In the genomic region with DNA sequence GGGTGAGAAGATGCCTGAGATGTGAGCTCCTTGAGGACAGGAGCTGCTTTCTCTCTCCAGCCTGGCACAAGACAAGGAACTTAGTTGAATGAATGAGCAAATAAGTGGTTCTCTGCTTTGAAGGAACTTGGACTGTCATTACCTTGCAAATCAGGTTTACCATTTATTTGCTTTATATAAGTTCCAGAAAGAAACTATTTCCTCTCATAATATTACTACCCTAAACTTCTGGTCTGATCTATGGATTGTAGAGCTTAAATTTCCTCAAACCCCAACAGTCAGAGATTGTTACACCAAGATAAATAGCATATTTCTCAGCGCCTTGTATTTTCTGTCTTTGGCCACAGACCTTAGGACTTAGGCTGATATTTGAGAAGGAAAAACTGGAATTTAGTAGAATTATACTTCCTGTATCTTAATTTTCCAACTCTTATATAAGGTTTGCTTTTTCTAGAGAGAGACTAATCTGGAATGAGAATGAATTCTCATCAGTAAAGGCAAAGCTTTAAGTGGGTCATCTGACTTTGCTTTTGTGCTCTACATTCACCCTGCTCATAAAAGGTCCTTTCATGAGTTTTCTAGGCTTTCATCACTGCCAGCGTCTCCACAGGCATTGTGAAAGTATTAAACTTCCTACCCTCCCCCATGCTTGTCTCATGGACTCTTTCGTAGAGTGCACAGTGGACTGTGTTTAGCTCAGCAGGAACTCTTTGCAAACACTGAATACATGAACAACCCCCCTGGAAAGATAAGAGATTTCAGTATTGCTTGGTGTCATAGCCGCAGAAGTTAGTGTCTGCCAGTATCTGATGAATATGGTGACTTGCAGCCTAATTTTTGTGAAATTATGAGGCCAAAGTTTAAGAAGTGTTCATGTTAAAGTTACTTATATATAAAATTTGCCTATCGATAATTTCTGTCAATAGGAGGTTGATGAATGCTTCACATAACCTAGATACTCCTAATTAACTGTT, we compare ENCODE assay signal across 2 cellular contexts.
TF ChIP-seq lines count a peak whose summit lies in the region.

No MANE protein-coding gene starts in this region.

TF ChIP-seq in K562, 482 proteins besides CTCF, POLR2A, EP300 and RAD21 (continued from another document and continues in another):
- TF ChIP-seq PRDM10 (IDR thresholded peaks at IDR 0.05; ENCODE audit: partially characterized antibody) (no peak), SRF (CRISPR knock-in tag; IDR thresholded peaks at IDR 0.05) (peak in 1 of 2 experiments; percentile 49; a peak in 1 of 4 replicates), CXXC5 (CRISPR knock-in tag; IDR thresholded peaks at IDR 0.05) (no peak), ATF1 (CRISPR knock-in tag; IDR thresholded peaks at IDR 0.05) (no peak), ATF1 (tag; IDR thresholded peaks at IDR 0.05) (peak; percentile 41; the same call in 1 of the 2 replicates), SP1 (CRISPR knock-in tag; IDR thresholded peaks at IDR 0.05) (no peak), ZNF766 (CRISPR knock-in tag; conservative IDR thresholded peaks at IDR 0.05) (peak; percentile 51; the same call in 1 of the 2 replicates), FOXK2 (conservative IDR thresholded peaks at IDR 0.05 in 1 of 2, IDR thresholded peaks at IDR 0.05 in 1 of 2; ENCODE audit: low read depth in 2 of 2) (peak; percentile 22 to 49; a peak in 2 of 4 replicates), SMARCC2 (IDR thresholded peaks at IDR 0.05; ENCODE audit: low read depth) (no peak), SNRNP70 (optimal IDR thresholded peaks at IDR 0.05; ENCODE audit: low read depth, low read length) (no peak)
- TF ChIP-seq, protein P1, sequence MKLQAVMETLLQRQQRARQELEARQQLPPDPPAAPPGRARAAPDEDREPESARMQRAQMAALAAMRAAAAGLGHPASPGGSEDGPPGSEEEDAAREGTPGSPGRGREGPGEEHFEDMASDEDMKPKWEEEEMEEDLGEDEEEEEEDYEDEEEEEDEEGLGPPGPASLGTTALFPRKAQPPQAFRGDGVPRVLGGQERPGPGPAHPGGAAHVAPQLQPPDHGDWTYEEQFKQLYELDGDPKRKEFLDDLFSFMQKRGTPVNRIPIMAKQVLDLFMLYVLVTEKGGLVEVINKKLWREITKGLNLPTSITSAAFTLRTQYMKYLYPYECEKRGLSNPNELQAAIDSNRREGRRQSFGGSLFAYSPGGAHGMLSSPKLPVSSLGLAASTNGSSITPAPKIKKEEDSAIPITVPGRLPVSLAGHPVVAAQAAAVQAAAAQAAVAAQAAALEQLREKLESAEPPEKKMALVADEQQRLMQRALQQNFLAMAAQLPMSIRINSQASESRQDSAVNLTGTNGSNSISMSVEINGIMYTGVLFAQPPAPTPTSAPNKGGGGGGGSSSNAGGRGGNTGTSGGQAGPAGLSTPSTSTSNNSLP (IDR thresholded peaks at IDR 0.05; ENCODE audit: borderline replicate concordance, low read depth, low read length), result no peak

TF ChIP-seq in HepG2, 621 proteins besides CTCF, POLR2A, EP300 and RAD21 (continued from another document and continues in another):
- TF ChIP-seq ARID5B (CRISPR knock-in tag; IDR thresholded peaks at IDR 0.05) (peak; percentile 97), GLMP (CRISPR knock-in tag; IDR thresholded peaks at IDR 0.05; ENCODE audit: borderline replicate concordance) (no peak), ZNF770 (CRISPR knock-in tag; IDR thresholded peaks at IDR 0.05) (no peak), ARNT (IDR thresholded peaks at IDR 0.05) (no peak), MTF1 (CRISPR knock-in tag; IDR thresholded peaks at IDR 0.05) (no peak), JUNB (CRISPR knock-in tag; IDR thresholded peaks at IDR 0.05; ENCODE audit: borderline replicate concordance) (no peak; the same call in 1 of the 2 replicates), ZNF562 (CRISPR knock-in tag; IDR thresholded peaks at IDR 0.05; ENCODE audit: borderline replicate concordance) (no peak), SALL1 (CRISPR knock-in tag; IDR thresholded peaks at IDR 0.05) (peak; percentile 77; the same call in 1 of the 2 replicates), SOX13 (IDR thresholded peaks at IDR 0.05) (peak; percentile 86), SOX13 (CRISPR knock-in tag; conservative IDR thresholded peaks at IDR 0.05 in 1 of 2, IDR thresholded peaks at IDR 0.05 in 1 of 2) (peak in 1 of 2 experiments; percentile 97; a peak in 2 of 4 replicates), HOMEZ (CRISPR knock-in tag; IDR thresholded peaks at IDR 0.05; ENCODE audit: low read depth) (peak; percentile 79), HNRNPH1 (optimal IDR thresholded peaks at IDR 0.05; ENCODE audit: low read depth, low read length) (no peak), SP140L (CRISPR knock-in tag; IDR thresholded peaks at IDR 0.05; ENCODE audit: borderline replicate concordance) (peak; percentile 92), ZNF781 (CRISPR knock-in tag; IDR thresholded peaks at IDR 0.05; ENCODE audit: borderline replicate concordance, not compliant biosample characterization) (no peak), ZNF878 (CRISPR knock-in tag; IDR thresholded peaks at IDR 0.05) (peak; percentile 18; the same call in 1 of the 2 replicates), CHCHD3 (CRISPR knock-in tag; IDR thresholded peaks at IDR 0.05) (no peak), ZNF780A (CRISPR knock-in tag; IDR thresholded peaks at IDR 0.05) (0 out of 2 replicates have a peak, but pooled peaks have one; percentile 74), ZNF749 (CRISPR knock-in tag; IDR thresholded peaks at IDR 0.05; ENCODE audit: borderline replicate concordance) (no peak), ZNF205 (CRISPR knock-in tag; IDR thresholded peaks at IDR 0.05) (peak; percentile 74; the same call in 1 of the 2 replicates), PCBP2 (optimal IDR thresholded peaks at IDR 0.05; ENCODE audit: low read depth, low read length, poor library complexity, severe bottlenecking) (no peak), MED1 (CRISPR knock-in tag; IDR thresholded peaks at IDR 0.05) (peak; percentile 88), ZNF281 (CRISPR knock-in tag; IDR thresholded peaks at IDR 0.05; ENCODE audit: borderline replicate concordance) (peak; percentile 100), TGIF2 (CRISPR knock-in tag; IDR thresholded peaks at IDR 0.05) (peak; percentile 65; the same call in 1 of the 2 replicates), ZNF567 (CRISPR knock-in tag; IDR thresholded peaks at IDR 0.05; ENCODE audit: borderline replicate concordance) (no peak), RFX3 (CRISPR knock-in tag; IDR thresholded peaks at IDR 0.05) (0 out of 2 replicates have a peak, but pooled peaks have one; percentile 7), DMAP1 (CRISPR knock-in tag; IDR thresholded peaks at IDR 0.05) (peak; percentile 90), CAMTA2 (CRISPR knock-in tag; IDR thresholded peaks at IDR 0.05; ENCODE audit: borderline replicate concordance) (no peak), KDM5B (CRISPR knock-in tag; IDR thresholded peaks at IDR 0.05; ENCODE audit: borderline replicate concordance) (no peak), ZNF180 (CRISPR knock-in tag; IDR thresholded peaks at IDR 0.05; ENCODE audit: borderline replicate concordance, low read depth) (no peak), FOSL2 (CRISPR knock-in tag; IDR thresholded peaks at IDR 0.05) (peak; percentile 84)
- TF ChIP-seq, protein P2, sequence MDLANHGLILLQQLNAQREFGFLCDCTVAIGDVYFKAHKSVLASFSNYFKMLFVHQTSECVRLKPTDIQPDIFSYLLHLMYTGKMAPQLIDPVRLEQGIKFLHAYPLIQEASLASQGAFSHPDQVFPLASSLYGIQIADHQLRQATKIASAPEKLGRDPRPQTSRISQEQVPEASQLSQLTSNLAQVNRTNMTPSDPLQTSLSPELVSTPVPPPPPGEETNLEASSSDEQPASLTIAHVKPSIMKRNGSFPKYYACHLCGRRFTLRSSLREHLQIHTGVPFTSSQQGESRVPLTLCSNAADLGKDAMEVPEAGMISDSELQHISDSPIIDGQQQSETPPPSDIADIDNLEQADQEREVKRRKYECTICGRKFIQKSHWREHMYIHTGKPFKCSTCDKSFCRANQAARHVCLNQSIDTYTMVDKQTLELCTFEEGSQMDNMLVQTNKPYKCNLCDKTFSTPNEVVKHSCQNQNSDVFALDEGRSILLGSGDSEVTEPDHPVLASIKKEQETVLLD (CRISPR knock-in tag; IDR thresholded peaks at IDR 0.05; ENCODE audit: low read depth), result no peak; the same call in 1 of the 2 replicates
- TF ChIP-seq, protein P3, sequence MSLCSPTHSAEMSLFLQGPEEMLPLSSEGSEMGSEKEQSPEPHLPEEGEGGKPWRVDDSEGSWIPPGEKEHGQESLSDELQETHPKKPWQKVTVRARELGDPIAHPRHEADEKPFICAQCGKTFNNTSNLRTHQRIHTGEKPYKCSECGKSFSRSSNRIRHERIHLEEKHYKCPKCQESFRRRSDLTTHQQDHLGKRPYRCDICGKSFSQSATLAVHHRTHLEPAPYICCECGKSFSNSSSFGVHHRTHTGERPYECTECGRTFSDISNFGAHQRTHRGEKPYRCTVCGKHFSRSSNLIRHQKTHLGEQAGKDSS (CRISPR knock-in tag; IDR thresholded peaks at IDR 0.05; ENCODE audit: borderline replicate concordance, low read depth), result peak; percentile 57; the same call in 1 of the 2 replicates
